Comparison of ENCODE assay signal across 27 cellular contexts in the genomic region with DNA sequence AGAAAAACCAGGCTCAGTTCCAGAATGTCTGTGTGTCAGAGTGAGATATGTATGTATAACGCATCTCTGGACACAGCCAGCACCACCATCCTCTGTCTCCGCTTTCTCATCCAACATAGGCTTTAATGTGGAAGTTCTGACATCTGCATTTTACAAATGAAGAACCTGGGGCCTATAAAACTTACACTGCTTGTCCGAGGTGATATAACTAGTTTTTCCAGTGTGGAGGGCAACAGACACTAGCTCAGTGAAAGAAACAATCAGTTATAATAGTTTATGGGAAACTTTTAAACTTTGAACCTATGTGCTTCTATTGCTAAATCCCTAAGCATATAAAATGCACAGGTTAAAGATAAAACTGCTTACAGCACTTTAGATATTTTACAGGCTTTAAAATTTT.
DNase-seq lines count a peak whose midpoint lies in the region; FAIRE-seq and TF ChIP-seq lines count a peak whose summit lies in the region.
"Had no signal": no experiment of that assay in that cellular context is flagged by ENCODE, and none has a peak within 500 bp of the region (broad histone marks: within the 10 kb centered on the region; RNA-seq: fewer than 3 reads in every experiment).

No MANE protein-coding gene starts in this region.

- H3K79me2 ChIP-seq in mesendoderm (ENCODE audit: control insufficient read depth, insufficient read depth, low read length) = no peaks in the 10 kb centered on the region

- H3K4me2 ChIP-seq in mesendoderm (ENCODE audit: low read length) = no peak overlapping the region
- H3K4me2 ChIP-seq: BLaER1 had no signal

- no peak overlapping the region for H2BK120ac ChIP-seq in mesendoderm (ENCODE audit: low read depth, low read length)

- no peak overlapping the region for H3K56ac ChIP-seq in mesendoderm (ENCODE audit: low read length)

- H3K4ac ChIP-seq in mesendoderm (ENCODE audit: low read depth, low read length) = no peak overlapping the region

- H3K4me1 ChIP-seq in mesendoderm (ENCODE audit: control insufficient read depth, low read depth, low read length) (no peaks in the 10 kb centered on the region), small intestine (ENCODE audit: control insufficient read depth in 2 of 2, insufficient read depth in 1 of 2, low read depth in 1 of 2, low read length in 1 of 2) (no peaks in the 10 kb centered on the region)
- H3K4me1 ChIP-seq: BLaER1, Peyer's patch had no signal

- no peaks in the 10 kb centered on the region for H3K9me3 ChIP-seq in small intestine (ENCODE audit: control insufficient read depth, low read depth)
- H3K9me3 ChIP-seq: BLaER1, MG63, Peyer's patch had no signal

- no peaks in the 10 kb centered on the region for H3K27me3 ChIP-seq in mesendoderm (ENCODE audit: insufficient read depth, low read length, poor library complexity)
- no peaks in the 10 kb centered on the region for H3K27me3 ChIP-seq in small intestine (ENCODE audit: control insufficient read depth in 2 of 2, insufficient read depth in 2 of 2, low read length in 2 of 2)
- H3K27me3 ChIP-seq: BLaER1, MG63, Peyer's patch had no signal

- H3K27ac ChIP-seq in VCaP (peak overlapping the region; percentile 40), mesendoderm (ENCODE audit: low read depth, low read length) (no peak overlapping the region), small intestine (ENCODE audit: low read depth in 1 of 2, low read length in 1 of 2) (no peak overlapping the region)
- H3K27ac ChIP-seq: BLaER1, HL-60, Peyer's patch, SK-N-MC had no signal

- H2AK5ac ChIP-seq in mesendoderm (ENCODE audit: low read length) = no peak overlapping the region

- H2BK5ac ChIP-seq in mesendoderm (ENCODE audit: low read length) = no peak overlapping the region

- no CpG with 5 or more reads among the region's 3 CpGs for WGBS in mesendoderm (ENCODE audit: extremely low coverage, insufficient coverage, low lambda C conversion rate)
- 15 to 55% (median 40%) methylated on average over 3 of the region's 3 CpGs for WGBS in small intestine, 3 donors

- FAIRE-seq in small intestine (lab: Jason Lieb, UNC) = no peak
- FAIRE-seq: A204.1, GM12891 had no signal

- H3K23ac ChIP-seq in mesendoderm (ENCODE audit: low read length) = no peak overlapping the region

- H3K79me1 ChIP-seq in mesendoderm (ENCODE audit: low read length) = no peaks in the 10 kb centered on the region

- no peaks in the 10 kb centered on the region for H3K36me3 ChIP-seq in mesendoderm (ENCODE audit: control insufficient read depth, insufficient read depth, low read length)
- H3K36me3 ChIP-seq in small intestine (ENCODE audit: control insufficient read depth in 2 of 2, insufficient read depth in 2 of 2, low read length in 2 of 2) = no peaks in the 10 kb centered on the region
- H3K36me3 ChIP-seq: BLaER1, MG63, Peyer's patch had no signal

- no peak overlapping the region for H3K9ac ChIP-seq in mesendoderm (ENCODE audit: low read length)
- H3K9ac ChIP-seq: BLaER1 had no signal

- H4K5ac ChIP-seq in mesendoderm (ENCODE audit: low read length) = peak overlapping the region; percentile 12

- peak; percentile 74 for DNase-seq in HT-29 (ENCODE audit: low spot score)
- DNase-seq in mesendoderm = no peak
- DNase-seq in small intestine = peak; percentile 47
- no peak for DNase-seq in H4 (ENCODE audit: low spot score)
- no peak for DNase-seq in activated CD4-positive, alpha-beta T cell treated with anti-CD3 and anti-CD28 coated beads for 1 hour
- no peak for DNase-seq in NCI-H1092 (lab: John Stamatoyannopoulos, UW)
- no peak for DNase-seq in DMS114 treated with DMSO at 0.1 percent for 48 hours (lab: John Stamatoyannopoulos, UW; ENCODE audit: unreplicated experiment)
- DNase-seq: CD4-positive, alpha-beta T cell; COR-L47; DMS 273 treated with DMSO at 0.1 percent for 48 hours; DMS79 treated with DMSO at 0.1 percent for 48 hours; GF-D8; GOT3; Kasumi-1; MG63; NCI-H1417; NCI-H1694; NCI-H2029 treated with DMSO at 0.1 percent for 48 hours; NCI-H526 treated with DMSO at 0.1 percent for 48 hours; Peyer's patch; SHP77 treated with DMSO at 0.1 percent for 48 hours had no signal

- H3K18ac ChIP-seq in mesendoderm (ENCODE audit: low read length) = no peak overlapping the region

- H4K8ac ChIP-seq in mesendoderm (ENCODE audit: low read depth, low read length) = no peak overlapping the region

- H3K4me3 ChIP-seq in mesendoderm (ENCODE audit: low read length) (no peak overlapping the region), small intestine (ENCODE audit: low read depth in 1 of 2, low read length in 2 of 2) (no peak overlapping the region)
- H3K4me3 ChIP-seq: BLaER1, MG63, Peyer's patch, SK-N-MC had no signal

- no peak for TF ChIP-seq CTCF in VCaP (conservative IDR thresholded peaks at IDR 0.05)

- H2BK15ac ChIP-seq in mesendoderm (replicated peaks; ENCODE audit: low read depth) = no peak overlapping the region

Comparison
In these comparisons a context has a peak if more than half of its experiments do, and no peak if none do; other contexts are left out.
1. DNase-seq: peak in HT-29 (single experiment) and small intestine (single experiment); none in mesendoderm (single experiment), H4 (single experiment), activated CD4-positive, alpha-beta T cell treated with anti-CD3 and anti-CD28 coated beads for 1 hour (single experiment), NCI-H1092 (single experiment) and DMS114 treated with DMSO at 0.1 percent for 48 hours (single experiment).